In genomic region chr3:186638259-186638658, GRCh38 we compare ENCODE assay signal across 22 cellular contexts. TPM values are rescaled to one million over a fixed set of nuclear protein-coding genes. Genes with fewer than 3 reads are reported as not detected.
A peak's percentile ranks its signal among the peaks of the same experiment; 100 is the strongest.
DNase-seq lines count a peak whose midpoint lies in the region; FAIRE-seq and TF ChIP-seq lines count a peak whose summit lies in the region.
"Had no signal": no experiment of that assay in that cellular context is flagged by ENCODE, and none has a peak within 500 bp of the region (broad histone marks: within the 10 kb centered on the region; RNA-seq: fewer than 3 reads in every experiment).

No MANE protein-coding gene starts in this region.

- DNase-seq in DMS153 (lab: John Stamatoyannopoulos, UW) (peak; percentile 52), DMS153 treated with DMSO at 0.1 percent for 48 hours (lab: John Stamatoyannopoulos, UW; ENCODE audit: unreplicated experiment) (no peak), NCI-H748 (lab: John Stamatoyannopoulos, UW; ENCODE audit: unreplicated experiment) (peak; percentile 2), NCI-H748 treated with DMSO at 0.1 percent for 48 hours (lab: John Stamatoyannopoulos, UW) (no peak), small intestine (peak; percentile 53), brain microvascular endothelial cell (no peak), sigmoid colon (no peak)
- DNase-seq: AML-193; CD4-positive, alpha-beta T cell; DMS79; GDM1; GM23248 had no signal

- in situ Hi-C loops in brain microvascular endothelial cell (cut with HindIII; ENCODE audit: low pct_ligation_motif_present, low sequenced_read_pairs), result no loop called here

- no peak for TF ChIP-seq EP300 in sigmoid colon (IDR thresholded peaks at IDR 0.05)

- WGBS in small intestine, 3 donors, result 39 to 74% (median 67%) methylated on average over 2 of the region's 2 CpGs
- WGBS in sigmoid colon, 2 donors, result 20 to 60% methylated on average over 2 of the region's 2 CpGs

- H3K4me1 ChIP-seq in small intestine (ENCODE audit: control insufficient read depth in 2 of 2, insufficient read depth in 1 of 2, low read depth in 1 of 2, low read length in 1 of 2), result peaks cover 0 to 2% of the 10 kb centered on the region in 2 donors
- no peaks in the 10 kb centered on the region for H3K4me1 ChIP-seq in sigmoid colon
- H3K4me1 ChIP-seq: HAP-1 had no signal

- H3K27me3 ChIP-seq in small intestine (ENCODE audit: control insufficient read depth in 2 of 2, insufficient read depth in 2 of 2, low read length in 2 of 2), result no peaks in the 10 kb centered on the region
- H3K27me3 ChIP-seq in brain microvascular endothelial cell (replicated peaks), result no peaks in the 10 kb centered on the region
- no peaks in the 10 kb centered on the region for H3K27me3 ChIP-seq in sigmoid colon

- no peak for TF ChIP-seq POLR2A in sigmoid colon (IDR thresholded peaks at IDR 0.05)

- no peaks in the 10 kb centered on the region for H3K36me3 ChIP-seq in small intestine (ENCODE audit: control insufficient read depth in 2 of 2, insufficient read depth in 2 of 2, low read length in 2 of 2)
- H3K36me3 ChIP-seq in brain microvascular endothelial cell (replicated peaks), result no peaks in the 10 kb centered on the region
- no peaks in the 10 kb centered on the region for H3K36me3 ChIP-seq in sigmoid colon
- H3K36me3 ChIP-seq: HAP-1 had no signal

- intact Hi-C loops in sigmoid colon (cut with DNase I), result no loop called here

- H3K4me3 ChIP-seq in small intestine (ENCODE audit: low read depth in 1 of 2, low read length in 2 of 2) (no peak overlapping the region), brain microvascular endothelial cell (ENCODE audit: low read depth, low read length) (no peak overlapping the region), sigmoid colon (no peak overlapping the region)
- H3K4me3 ChIP-seq: A549, GM23248, HAP-1 had no signal

- H3K9me3 ChIP-seq in small intestine (ENCODE audit: control insufficient read depth, low read depth) (no peaks in the 10 kb centered on the region), sigmoid colon (no peaks in the 10 kb centered on the region)
- H3K9me3 ChIP-seq: A549, HAP-1 had no signal

- H3K27ac ChIP-seq in small intestine (ENCODE audit: low read depth in 1 of 2, low read length in 1 of 2) (no peak overlapping the region), brain microvascular endothelial cell (no peak overlapping the region), sigmoid colon (no peak overlapping the region)
- H3K27ac ChIP-seq: 22Rv1, A549, C4-2B, GM23248 had no signal

- TF ChIP-seq CTCF in brain microvascular endothelial cell (IDR thresholded peaks at IDR 0.05; ENCODE audit: low read depth, low read length, missing control alignments) (no peak), sigmoid colon (IDR thresholded peaks at IDR 0.05) (no peak)

- FAIRE-seq in small intestine (lab: Jason Lieb, UNC), result no peak
- FAIRE-seq: A549, GM12892, GM18507 had no signal

RNA-seq across cellular contexts. Expression of gene FETUB, which starts 1.9 kb away (rescaled TPM):
- polyA plus RNA-seq in small intestine (not detected), sigmoid colon (under 1 TPM in 1 of 3 donors, not detected in 2; 0.46 TPM)
- total RNA-seq in sigmoid colon, result not detected
- total RNA-seq: CD4-positive, alpha-beta T cell; Daoy; GM23248; H4; HT-29 had no signal
- polyA plus RNA-seq: BJ, GM23248 had no signal

RNA-seq across cellular contexts. Expression of gene AHSG, which starts 25.4 kb away (rescaled TPM):
- polyA plus RNA-seq in small intestine (under 1 TPM in 1 of 3 donors, not detected in 2; 0.04 TPM), sigmoid colon (under 1 TPM in 1 of 3 donors, not detected in 2; 0.04 TPM)
- total RNA-seq in sigmoid colon, result not detected
- total RNA-seq: CD4-positive, alpha-beta T cell; Daoy; GM23248; H4; HT-29 had no signal
- polyA plus RNA-seq: BJ, GM23248 had no signal

RNA-seq across cellular contexts. Expression of gene HRG, which starts 27.6 kb away (rescaled TPM):
- polyA plus RNA-seq in small intestine (not detected), sigmoid colon (under 1 TPM in 1 of 3 donors, not detected in 2; 0.04 TPM)
- total RNA-seq in sigmoid colon, result not detected
- total RNA-seq: CD4-positive, alpha-beta T cell; Daoy; GM23248; H4; HT-29 had no signal
- polyA plus RNA-seq: A549, BJ, GM23248 had no signal

Comparison
In these comparisons a context has a peak if more than half of its experiments do, and no peak if none do; other contexts are left out.
1. DNase-seq: peak in DMS153 (single experiment), NCI-H748 (single experiment) and small intestine (single experiment); none in DMS153 treated with DMSO at 0.1 percent for 48 hours (single experiment), NCI-H748 treated with DMSO at 0.1 percent for 48 hours (single experiment), brain microvascular endothelial cell (single experiment) and sigmoid colon (single experiment).